Comparison of ENCODE assay signal across 16 cellular contexts in genomic region chr1:150558328-150558727, GRCh38. TPM values are rescaled to one million over a fixed set of nuclear protein-coding genes. Genes with fewer than 3 reads are reported as not detected.
A peak's percentile ranks its signal among the peaks of the same experiment; 100 is the strongest.
DNase-seq lines count a peak whose midpoint lies in the region; ATAC-seq and TF ChIP-seq lines count a peak whose summit lies in the region.
"Had no signal": no experiment of that assay in that cellular context is flagged by ENCODE, and none has a peak within 500 bp of the region (broad histone marks: within the 10 kb centered on the region; RNA-seq: fewer than 3 reads in every experiment).

No MANE protein-coding gene starts in this region.

- H3K27ac ChIP-seq in BLaER1 treated with 17β-estradiol and CSF1 and Interleukin-3, amounts not matched to agents 10 nM and 100 nM: peak overlapping the region in 6 of 11 experiments; percentile 20 to 98 (median 52); a peak in 9 of 22 replicates
- peak overlapping the region in 2 of 3 donors; percentile 21 to 54 for H3K27ac ChIP-seq in right lobe of liver
- H3K27ac ChIP-seq in skin epidermis: peak overlapping the region in 12 of 21 experiments; percentile 52 to 100 (median 99)
- H3K27ac ChIP-seq in WERI-Rb-1: no peak overlapping the region

- H3K4me3 ChIP-seq in BLaER1 treated with 17β-estradiol and CSF1 and Interleukin-3, amounts not matched to agents 10 nM and 100 nM: no peak overlapping the region
- peak overlapping the region; percentile 25 to 47 for H3K4me3 ChIP-seq in cardiac fibroblast (replicated peaks in 1 of 2; ENCODE audit: low read depth in 2 of 2, low read length in 2 of 2)
- peak overlapping the region in 2 of 3 donors; percentile 9 to 37 for H3K4me3 ChIP-seq in right lobe of liver
- peak overlapping the region in 2 of 7 experiments; percentile 4 to 6 for H3K4me3 ChIP-seq in skin epidermis
- H3K4me3 ChIP-seq in WERI-Rb-1 (ENCODE audit: low read depth, low read length): no peak overlapping the region
- H3K4me3 ChIP-seq: lung had no signal

- intact Hi-C loops in right lobe of liver (cut with DNase I): no loop called here

- WGBS in right lobe of liver (ENCODE audit: insufficient coverage, low coverage, low lambda C conversion rate, missing lambda C conversion rate): 20% methylated on average over 2 of the region's 15 CpGs

- H3K27me3 ChIP-seq in BLaER1 treated with 17β-estradiol and CSF1 and Interleukin-3, amounts not matched to agents 10 nM and 100 nM: no peaks in the 10 kb centered on the region
- H3K27me3 ChIP-seq in right lobe of liver: no peaks in the 10 kb centered on the region
- no peaks in the 10 kb centered on the region for H3K27me3 ChIP-seq in WERI-Rb-1 (ENCODE audit: insufficient read depth, low read depth, severe bottlenecking)

- H4K20me1 ChIP-seq in BLaER1 treated with 17β-estradiol and CSF1 and Interleukin-3, amounts not matched to agents 10 nM and 100 nM: peaks cover 0 to 74% (median 35%) of the 10 kb centered on the region in 11 experiments; a peak in 14 of 22 replicates

- H3K9ac ChIP-seq in BLaER1 treated with 17β-estradiol and CSF1 and Interleukin-3, amounts not matched to agents 10 nM and 100 nM: peak overlapping the region in 8 of 11 experiments; percentile 21 to 95 (median 46); a peak in 13 of 22 replicates

- no peak for DNase-seq in cardiac fibroblast (ENCODE audit: low read depth in 2 of 2)
- DNase-seq in right lobe of liver: no peak
- no peak for DNase-seq in NCI-H524 (lab: John Stamatoyannopoulos, UW)
- no peak for DNase-seq in WERI-Rb-1
- DNase-seq: NCI-H1694; NCI-H446; stimulated activated CD4-positive, alpha-beta T cell treated with anti-CD3 and anti-CD28 coated beads, Interleukin-15, amount 100 ng/mL, for 24 hours; stimulated activated naive CD4-positive, alpha-beta T cell had no signal

- H3K4me1 ChIP-seq in BLaER1 treated with 17β-estradiol and CSF1 and Interleukin-3, amounts not matched to agents 10 nM and 100 nM: peaks cover 48 to 87% (median 65%) of the 10 kb centered on the region in 10 experiments
- H3K4me1 ChIP-seq in right lobe of liver: peaks cover 0 to 32% (median 16%) of the 10 kb centered on the region in 4 donors

- peak overlapping the region in 3 of 11 experiments; percentile 93 to 97 (median 93); a peak in 5 of 22 replicates for H3K4me2 ChIP-seq in BLaER1 treated with 17β-estradiol and CSF1 and Interleukin-3, amounts not matched to agents 10 nM and 100 nM

- peaks cover 0 to 69% (median 14%) of the 10 kb centered on the region in 11 experiments; a peak in 13 of 22 replicates for H3K36me3 ChIP-seq in BLaER1 treated with 17β-estradiol and CSF1 and Interleukin-3, amounts not matched to agents 10 nM and 100 nM
- H3K36me3 ChIP-seq in right lobe of liver (peaks cover 0 to 10% (median 0%) of the 10 kb centered on the region in 4 donors), WERI-Rb-1 (no peaks in the 10 kb centered on the region)

- ATAC-seq in right lobe of liver (no peak), HG03521 (IDR thresholded peaks at IDR 0.05; ENCODE audit: unreplicated experiment) (no peak), HG02759 (IDR thresholded peaks at IDR 0.05; ENCODE audit: unreplicated experiment) (no peak)
- ATAC-seq: HCT116 had no signal

- TF ChIP-seq CTCF in cardiac fibroblast (IDR thresholded peaks at IDR 0.05; ENCODE audit: low read depth, low read length) (no peak), right lobe of liver (IDR thresholded peaks at IDR 0.05) (no peak), WERI-Rb-1 (IDR thresholded peaks at IDR 0.05; ENCODE audit: low read depth, low read length) (no peak)

- H3K9me3 ChIP-seq in BLaER1 treated with 17β-estradiol and CSF1 and Interleukin-3, amounts not matched to agents 10 nM and 100 nM (replicated peaks in 1 of 11): no peaks in the 10 kb centered on the region
- H3K9me3 ChIP-seq in right lobe of liver (no peaks in the 10 kb centered on the region), WERI-Rb-1 (ENCODE audit: severe bottlenecking) (no peaks in the 10 kb centered on the region)

- TF ChIP-seq POLR2A in right lobe of liver (IDR thresholded peaks at IDR 0.05): no peak

RNA-seq across cellular contexts. Expression of gene ADAMTSL4, which starts 9.1 kb away (rescaled TPM):
- total RNA-seq in right lobe of liver: 10 to 100 TPM; 20.5 to 35.2 (median 31.5) TPM

RNA-seq across cellular contexts. Expression of gene MCL1, which starts 21.1 kb away (rescaled TPM):
- 100 to 1,000 TPM in 5 of 6 experiments, 10 to 100 TPM in 1; 83.6 to 266 (median 158) TPM for total RNA-seq in right lobe of liver

RNA-seq across cellular contexts. Expression of gene FALEC, which starts 42.8 kb away (rescaled TPM):
- not detected for total RNA-seq in right lobe of liver
- total RNA-seq: lung; M059J; T-helper 1 cell treated with Interleukin-12 subunit alpha and Interleukin-12 subunit beta and Interleukin-4 antibody, amounts not matched to agents 30 ng/mL and 1 ng/mL, for 36 hours had no signal

RNA-seq across cellular contexts. Expression of gene ECM1, which starts 50.4 kb away (rescaled TPM):
- 10 to 100 TPM in 5 of 6 experiments, 1 to 10 TPM in 1; 8.8 to 26.7 (median 14.9) TPM for total RNA-seq in right lobe of liver

Comparison
In these comparisons a context has a peak if more than half of its experiments do, and no peak if none do; other contexts are left out.
1. H3K4me3 ChIP-seq: peak in cardiac fibroblast (2 of 2) and right lobe of liver (2 of 3); none in BLaER1 treated with 17β-estradiol and CSF1 and Interleukin-3, amounts not matched to agents 10 nM and 100 nM (0 of 10) and WERI-Rb-1 (single experiment).